1 cellular context compared by ENCODE assay signal in genomic region chr6:30864325-30864724, GRCh38.
TF ChIP-seq lines count a peak whose summit lies in the region.

No MANE protein-coding gene starts in this region.

TF ChIP-seq in H1, 55 proteins besides CTCF, POLR2A, EP300 and RAD21:
- no peak for TF ChIP-seq TAF1 (IDR thresholded peaks at IDR 0.05; ENCODE audit: low read depth, low read length)
- no peak for TF ChIP-seq CBX8 (IDR thresholded peaks at IDR 0.05; ENCODE audit: borderline replicate concordance, low read depth, low read length)
- TF ChIP-seq FOSL1 (IDR thresholded peaks at IDR 0.05; ENCODE audit: insufficient read depth, low read depth, low read length), result no peak
- no peak for TF ChIP-seq CREB1 (IDR thresholded peaks at IDR 0.05)
- no peak for TF ChIP-seq JUN (IDR thresholded peaks at IDR 0.05; ENCODE audit: low read depth, low read length)
- TF ChIP-seq SUZ12 (IDR thresholded peaks at IDR 0.05; ENCODE audit: low read length), result no peak
- no peak for TF ChIP-seq RXRA (IDR thresholded peaks at IDR 0.05; ENCODE audit: insufficient read depth, low read depth, low read length)
- TF ChIP-seq HDAC6 (IDR thresholded peaks at IDR 0.05; ENCODE audit: low read depth, low read length), result no peak
- TF ChIP-seq MAFK (IDR thresholded peaks at IDR 0.05; ENCODE audit: low read depth, low read length), result no peak
- TF ChIP-seq EZH2 (IDR thresholded peaks at IDR 0.05; ENCODE audit: low read depth, low read length, severe bottlenecking), result no peak
- TF ChIP-seq CHD2 (IDR thresholded peaks at IDR 0.05; ENCODE audit: low read length), result no peak
- TF ChIP-seq POLR2AphosphoS5 (IDR thresholded peaks at IDR 0.05; ENCODE audit: low read depth, low read length), result no peak
- TF ChIP-seq CBX5 (IDR thresholded peaks at IDR 0.05; ENCODE audit: low read depth, low read length), result no peak
TF ChIP-seq in H1: peak in this region for 0.
